9 cellular contexts compared by ENCODE assay signal in the genomic region with DNA sequence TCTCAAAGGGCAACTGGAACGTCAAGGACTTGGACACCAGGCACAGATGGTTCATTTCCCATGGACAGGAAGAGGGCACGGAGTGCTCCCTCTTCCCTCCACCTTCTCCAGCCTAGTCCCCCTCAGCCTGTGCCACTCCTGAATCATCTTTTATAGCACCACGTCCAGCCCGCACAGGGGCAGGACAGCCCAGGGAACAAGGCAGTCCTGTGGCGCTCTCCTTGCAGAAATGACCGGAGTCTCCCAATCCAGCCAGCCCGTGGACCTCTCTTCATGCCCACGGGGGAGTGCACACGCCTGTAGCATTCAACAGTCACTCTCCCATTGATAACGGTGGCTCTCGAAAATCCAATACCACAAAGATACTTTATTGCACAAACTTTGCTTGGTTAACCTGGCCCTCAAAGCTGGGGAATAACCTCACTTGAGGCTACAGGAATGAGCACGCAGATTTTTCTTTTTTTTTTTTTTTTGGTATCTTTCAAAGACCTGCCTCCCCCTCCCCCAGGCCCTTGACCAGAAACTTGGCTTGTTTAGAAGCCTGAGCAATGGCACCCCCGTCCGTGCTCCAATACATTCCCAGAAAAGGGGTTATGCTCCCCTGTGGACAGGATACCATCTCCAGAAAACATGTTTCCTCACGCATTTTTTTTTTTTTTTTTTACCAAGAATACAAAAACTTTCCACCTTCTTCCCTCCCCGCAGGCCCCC. TPM values are rescaled to one million over a fixed set of nuclear protein-coding genes. Genes with fewer than 3 reads are reported as not detected.
DNase-seq lines count a peak whose midpoint lies in the region; ATAC-seq and TF ChIP-seq lines count a peak whose summit lies in the region.
"Had no signal": no experiment of that assay in that cellular context is flagged by ENCODE, and none has a peak within 500 bp of the region (broad histone marks: within the 10 kb centered on the region; RNA-seq: fewer than 3 reads in every experiment).

No MANE protein-coding gene starts in this region.

- H3K27me3 Mint-ChIP-seq in T-helper 1 cell treated with Interleukin-12 subunit alpha and Interleukin-12 subunit beta and Interleukin-4 antibody, amounts not matched to agents 30 μg/mL and 1 μg/mL, for 36 hours (ENCODE audit: low read depth) = no peaks in the 10 kb centered on the region
- H3K27me3 Mint-ChIP-seq in progenitor cell of endocrine pancreas = peaks cover 38% of the 10 kb centered on the region

- no peak for ATAC-seq in DND-41 (ENCODE audit: insufficient read depth, low read depth)
- no peak for ATAC-seq in HG02970 (IDR thresholded peaks at IDR 0.05; ENCODE audit: low FRiP score, unreplicated experiment)

- H3K27ac Mint-ChIP-seq in T-helper 1 cell treated with Interleukin-12 subunit alpha and Interleukin-12 subunit beta and Interleukin-4 antibody, amounts not matched to agents 30 μg/mL and 1 μg/mL, for 36 hours = peak overlapping the region; percentile 87
- no peak overlapping the region for H3K27ac Mint-ChIP-seq in progenitor cell of endocrine pancreas

- H3K27me3 ChIP-seq in DND-41 (ENCODE audit: insufficient read depth, low read length, poor library complexity) = no peaks in the 10 kb centered on the region
- peaks cover 0 to 47% (median 0%) of the 10 kb centered on the region in 4 donors for H3K27me3 ChIP-seq in esophagus squamous epithelium

- H3K4me3 ChIP-seq in DND-41 (ENCODE audit: low read depth in 1 of 2, low read length in 2 of 2) (peak overlapping the region; percentile 64 to 79), esophagus squamous epithelium (peak overlapping the region; percentile 50 to 90 (median 61))

- H4K20me1 ChIP-seq in DND-41 (ENCODE audit: insufficient read depth, low read length) = peaks cover 9% of the 10 kb centered on the region

- H3K79me2 ChIP-seq in DND-41 (ENCODE audit: insufficient read depth, low read length) = peaks cover 70% of the 10 kb centered on the region

- 31 to 44% methylated on average over 14 to 15 of the region's 16 CpGs for WGBS in esophagus squamous epithelium, 2 donors

- peaks cover 47% of the 10 kb centered on the region for H3K36me3 Mint-ChIP-seq in T-helper 1 cell treated with Interleukin-12 subunit alpha and Interleukin-12 subunit beta and Interleukin-4 antibody, amounts not matched to agents 30 μg/mL and 1 μg/mL, for 36 hours (ENCODE audit: low read depth)
- H3K36me3 Mint-ChIP-seq in progenitor cell of endocrine pancreas (ENCODE audit: insufficient read depth) = peaks cover 5% of the 10 kb centered on the region

- in situ Hi-C loops in ACHN (cut with HindIII; ENCODE audit: low pct_ligation_motif_present, low pct_unique_long_range_greater_than_20kb, low sequenced_read_pairs) = no loop called here

- H3K36me3 ChIP-seq in DND-41 (ENCODE audit: insufficient read depth, low read length) = peaks cover 10% of the 10 kb centered on the region
- no peaks in the 10 kb centered on the region for H3K36me3 ChIP-seq in esophagus squamous epithelium

- peak overlapping the region; percentile 78 for H2AFZ ChIP-seq in DND-41 (ENCODE audit: low read depth, low read length)

- peak overlapping the region; percentile 93 for H3K9ac ChIP-seq in DND-41 (ENCODE audit: low read depth, low read length)

- peak overlapping the region; percentile 94 for H3K4me2 ChIP-seq in DND-41 (ENCODE audit: insufficient read depth, low read length)

- TF ChIP-seq CTCF in DND-41 (IDR thresholded peaks at IDR 0.05; ENCODE audit: borderline replicate concordance, extremely low read depth, low read length, poor library complexity, severe bottlenecking) (no peak), esophagus squamous epithelium (IDR thresholded peaks at IDR 0.05) (no peak), progenitor cell of endocrine pancreas (IDR thresholded peaks at IDR 0.05; ENCODE audit: unreplicated experiment) (no peak)

- H3K9me3 ChIP-seq in DND-41 (ENCODE audit: insufficient read depth, low read length, severe bottlenecking) (no peaks in the 10 kb centered on the region), esophagus squamous epithelium (no peaks in the 10 kb centered on the region)

- no peak for TF ChIP-seq POLR2A in esophagus squamous epithelium (IDR thresholded peaks at IDR 0.05)

- H3K27ac ChIP-seq in DND-41 (ENCODE audit: low read length) (peak overlapping the region; percentile 74), esophagus squamous epithelium (peak overlapping the region in 3 of 4 donors; percentile 50 to 83 (median 75))
- H3K27ac ChIP-seq: VCaP had no signal

- DNase-seq in DND-41 (no peak), esophagus squamous epithelium (lab: John Stamatoyannopoulos, UW) (no peak), progenitor cell of endocrine pancreas (ENCODE audit: low spot score, unreplicated experiment) (no peak), iPS-NIHi7 (ENCODE audit: extremely low spot score) (no peak), cerebellar cortex (ENCODE audit: low spot score) (no peak), ACHN (no peak)

- peaks cover 78% of the 10 kb centered on the region for H3K4me1 ChIP-seq in DND-41 (ENCODE audit: insufficient read depth, low read length)
- H3K4me1 ChIP-seq in esophagus squamous epithelium = peaks cover 0 to 19% (median 0%) of the 10 kb centered on the region in 3 donors

- intact Hi-C loops in esophagus squamous epithelium (cut with DNase I) = no loop called here

- peak overlapping the region; percentile 87 for H3K4me3 Mint-ChIP-seq in T-helper 1 cell treated with Interleukin-12 subunit alpha and Interleukin-12 subunit beta and Interleukin-4 antibody, amounts not matched to agents 30 μg/mL and 1 μg/mL, for 36 hours
- H3K4me3 Mint-ChIP-seq in progenitor cell of endocrine pancreas (ENCODE audit: low read depth) = peak overlapping the region; percentile 75

- H3K4me1 Mint-ChIP-seq in T-helper 1 cell treated with Interleukin-12 subunit alpha and Interleukin-12 subunit beta and Interleukin-4 antibody, amounts not matched to agents 30 μg/mL and 1 μg/mL, for 36 hours (ENCODE audit: low read depth) = peaks cover 54% of the 10 kb centered on the region
- peaks cover 15% of the 10 kb centered on the region for H3K4me1 Mint-ChIP-seq in progenitor cell of endocrine pancreas (ENCODE audit: low read depth)

- no peaks in the 10 kb centered on the region for H3K9me3 Mint-ChIP-seq in T-helper 1 cell treated with Interleukin-12 subunit alpha and Interleukin-12 subunit beta and Interleukin-4 antibody, amounts not matched to agents 30 μg/mL and 1 μg/mL, for 36 hours
- no peaks in the 10 kb centered on the region for H3K9me3 Mint-ChIP-seq in progenitor cell of endocrine pancreas (ENCODE audit: low read depth)

RNA-seq across cellular contexts. Expression of gene PRKCQ, which starts 0.7 kb away (rescaled TPM):
- total RNA-seq in esophagus squamous epithelium = 1 to 10 TPM in 2 of 4 donors, under 1 TPM in 2; 0.76 to 2.7 (median 1.4) TPM
- 5.6 and 6.1 TPM in 2 replicates for total RNA-seq in progenitor cell of endocrine pancreas
